8 cellular contexts compared by ENCODE assay signal in genomic region chr18:57210101-57210661, GRCh38.
DNase-seq lines count a peak whose midpoint lies in the region; ATAC-seq and TF ChIP-seq lines count a peak whose summit lies in the region.

No MANE protein-coding gene starts in this region.

- peak; percentile 85 for DNase-seq in AG08396 (ENCODE audit: low spot score)
- DNase-seq in NCI-H69 (lab: John Stamatoyannopoulos, UW): peak; percentile 98
- DNase-seq in MCF 10A (ENCODE audit: unreplicated experiment): peak; percentile 83
- peak; percentile 98 for DNase-seq in islet precursor cell
- peak; percentile 44 for DNase-seq in stomach
- no peak for DNase-seq in stimulated activated CD4-positive, alpha-beta T cell treated with anti-CD3 and anti-CD28 coated beads, Interleukin-2, amount 100 ng/mL, for 48 hours

- H3K9me3 Mint-ChIP-seq in MCF 10A (ENCODE audit: unreplicated experiment): no peaks in the 10 kb centered on the region

- BruUV-seq in MCF 10A (replicated peaks; lab: Mats Ljungman, UMichigan): no TSS peak

- H3K4me3 Mint-ChIP-seq in MCF 10A (ENCODE audit: unreplicated experiment): no peak overlapping the region

- peaks cover 0 to 4% (median 0%) of the 10 kb centered on the region in 4 donors for H3K9me3 ChIP-seq in stomach

- TF ChIP-seq EP300 in stomach (IDR thresholded peaks at IDR 0.05): no peak

- POLR2A ChIA-PET in MCF 10A (lab: Yijun Ruan, JAX): interaction anchor here (0.5 to 0.8 kb wide), 5 partner anchors 10 to 1094 kb away, joined by 3 to 6 read pairs (median 4); no protein-coding TSS in a partner anchor

- H3K36me3 ChIP-seq in stomach: no peaks in the 10 kb centered on the region

- no peaks in the 10 kb centered on the region for H3K36me3 Mint-ChIP-seq in MCF 10A (ENCODE audit: insufficient read depth, unreplicated experiment)

- 12 to 21% (median 13%) methylated on average over 10 to 11 of the region's 11 CpGs for WGBS in stomach, 5 donors

- peak overlapping the region in 2 of 4 donors; percentile 4 to 22 for H3K4me3 ChIP-seq in stomach

- no peak for TF ChIP-seq POLR2A in stomach (IDR thresholded peaks at IDR 0.05)

- no peaks in the 10 kb centered on the region for H3K27me3 Mint-ChIP-seq in MCF 10A (ENCODE audit: insufficient read depth, unreplicated experiment)

- intact Hi-C loops in MCF 10A (cut with micrococcal nuclease): loop anchor here (10.0 kb wide), 1 partner anchor 345 kb away; no protein-coding TSS in a partner anchor
- intact Hi-C loops in stomach (cut with DNase I; ENCODE audit: low total_unique reads): no loop called here

- H3K4me1 ChIP-seq in stomach: peaks cover 0 to 16% (median 7%) of the 10 kb centered on the region in 4 donors

- H3K27me3 ChIP-seq in stomach: peaks cover 0 to 38% (median 14%) of the 10 kb centered on the region in 3 donors

- H3K27ac ChIP-seq in stomach: no peak overlapping the region

- CTCF ChIA-PET in MCF 10A (lab: Yijun Ruan, JAX): interaction anchor here (0.6 to 1.4 kb wide), 4 partner anchors 8 to 270 kb away, joined by 3 to 7 read pairs (median 3); no protein-coding TSS in a partner anchor

- no peak for TF ChIP-seq CTCF in MCF 10A (IDR thresholded peaks at IDR 0.05; ENCODE audit: unreplicated experiment)
- TF ChIP-seq CTCF in stomach (IDR thresholded peaks at IDR 0.05): no peak

- H3K27ac Mint-ChIP-seq in MCF 10A (ENCODE audit: low read depth, unreplicated experiment): no peak overlapping the region

- peaks cover 26% of the 10 kb centered on the region for H3K4me1 Mint-ChIP-seq in MCF 10A (ENCODE audit: insufficient read depth, unreplicated experiment)

- peak; percentile 40 for ATAC-seq in GM21786 (IDR thresholded peaks at IDR 0.05; ENCODE audit: unreplicated experiment)
- no peak for ATAC-seq in HG03095 (IDR thresholded peaks at IDR 0.05; ENCODE audit: unreplicated experiment)

Comparison
In these comparisons a context has a peak if more than half of its experiments do, and no peak if none do; other contexts are left out.
1. DNase-seq: peak in AG08396 (single experiment), NCI-H69 (single experiment), MCF 10A (single experiment), islet precursor cell (single experiment) and stomach (single experiment); none in stimulated activated CD4-positive, alpha-beta T cell treated with anti-CD3 and anti-CD28 coated beads, Interleukin-2, amount 100 ng/mL, for 48 hours (0 of 2).